7 cellular contexts compared by ENCODE assay signal in genomic region chr11:36672815-36673450, GRCh38.
A peak's percentile ranks its signal among the peaks of the same experiment; 100 is the strongest.
DNase-seq lines count a peak whose midpoint lies in the region; ATAC-seq, FAIRE-seq and TF ChIP-seq lines count a peak whose summit lies in the region.

No MANE protein-coding gene starts in this region.

- TF ChIP-seq EP300 in esophagus muscularis mucosa (IDR thresholded peaks at IDR 0.05): no peak

- TF ChIP-seq POLR2A in esophagus muscularis mucosa (IDR thresholded peaks at IDR 0.05; ENCODE audit: low read depth): no peak

- DNase-seq in ELR (ENCODE audit: low read depth) (peak; percentile 62), HT-29 (ENCODE audit: low spot score) (peak; percentile 72), RPMI8226 (peak; percentile 34), esophagus muscularis mucosa (ENCODE audit: extremely low spot score) (no peak), pancreas (no peak), NCI-H1436 treated with DMSO at 0.1 percent for 48 hours (lab: John Stamatoyannopoulos, UW) (no peak)

- 67% methylated on average over 5 of the region's 5 CpGs for WGBS in esophagus muscularis mucosa
- 42% methylated on average over 5 of the region's 5 CpGs for WGBS in pancreas, 2 donors

- no peaks in the 10 kb centered on the region for H3K27me3 ChIP-seq in esophagus muscularis mucosa
- H3K27me3 ChIP-seq in pancreas: no peaks in the 10 kb centered on the region

- H3K36me3 ChIP-seq in esophagus muscularis mucosa: no peaks in the 10 kb centered on the region
- H3K36me3 ChIP-seq in pancreas: no peaks in the 10 kb centered on the region

- no peaks in the 10 kb centered on the region for H3K4me1 ChIP-seq in esophagus muscularis mucosa
- no peaks in the 10 kb centered on the region for H3K4me1 ChIP-seq in pancreas

- H3K9me3 ChIP-seq in esophagus muscularis mucosa: no peaks in the 10 kb centered on the region
- peaks cover 0 to 3% (median 0%) of the 10 kb centered on the region in 4 donors for H3K9me3 ChIP-seq in pancreas

- peak; percentile 5 for FAIRE-seq in pancreas (lab: Jason Lieb, UNC)

- ATAC-seq in pancreas: peak in 2 of 4 donors; percentile 64 to 68
- no peak for ATAC-seq in GM21390 (IDR thresholded peaks at IDR 0.05; ENCODE audit: unreplicated experiment)

- TF ChIP-seq CTCF in esophagus muscularis mucosa (IDR thresholded peaks at IDR 0.05) (peak; percentile 78 to 85 (median 83)), pancreas (IDR thresholded peaks at IDR 0.05) (peak; percentile 73 to 95 (median 82))

- H3K4me3 ChIP-seq in esophagus muscularis mucosa (no peak overlapping the region), pancreas (no peak overlapping the region)

- H3K27ac ChIP-seq in esophagus muscularis mucosa (replicated peaks in 1 of 4): no peak overlapping the region
- no peak overlapping the region for H3K27ac ChIP-seq in pancreas

- intact Hi-C loops in esophagus muscularis mucosa (cut with DNase I): loop anchor here (1.0 kb wide), 1 partner anchor 109 kb away; no protein-coding TSS in a partner anchor
- intact Hi-C loops in pancreas (cut with DNase I): loop anchor here in 2 of 3 donors (5.0 kb wide), 2 partner anchors 106 to 111 kb away; partner anchors contain the start of gene RAG1 (in 1 of the 2)

Comparison
In these comparisons a context has a peak if more than half of its experiments do, and no peak if none do; other contexts are left out.
1. DNase-seq: peak in ELR (single experiment), HT-29 (single experiment) and RPMI8226 (single experiment); none in esophagus muscularis mucosa (single experiment), pancreas (0 of 6) and NCI-H1436 treated with DMSO at 0.1 percent for 48 hours (single experiment).